In the genomic region with DNA sequence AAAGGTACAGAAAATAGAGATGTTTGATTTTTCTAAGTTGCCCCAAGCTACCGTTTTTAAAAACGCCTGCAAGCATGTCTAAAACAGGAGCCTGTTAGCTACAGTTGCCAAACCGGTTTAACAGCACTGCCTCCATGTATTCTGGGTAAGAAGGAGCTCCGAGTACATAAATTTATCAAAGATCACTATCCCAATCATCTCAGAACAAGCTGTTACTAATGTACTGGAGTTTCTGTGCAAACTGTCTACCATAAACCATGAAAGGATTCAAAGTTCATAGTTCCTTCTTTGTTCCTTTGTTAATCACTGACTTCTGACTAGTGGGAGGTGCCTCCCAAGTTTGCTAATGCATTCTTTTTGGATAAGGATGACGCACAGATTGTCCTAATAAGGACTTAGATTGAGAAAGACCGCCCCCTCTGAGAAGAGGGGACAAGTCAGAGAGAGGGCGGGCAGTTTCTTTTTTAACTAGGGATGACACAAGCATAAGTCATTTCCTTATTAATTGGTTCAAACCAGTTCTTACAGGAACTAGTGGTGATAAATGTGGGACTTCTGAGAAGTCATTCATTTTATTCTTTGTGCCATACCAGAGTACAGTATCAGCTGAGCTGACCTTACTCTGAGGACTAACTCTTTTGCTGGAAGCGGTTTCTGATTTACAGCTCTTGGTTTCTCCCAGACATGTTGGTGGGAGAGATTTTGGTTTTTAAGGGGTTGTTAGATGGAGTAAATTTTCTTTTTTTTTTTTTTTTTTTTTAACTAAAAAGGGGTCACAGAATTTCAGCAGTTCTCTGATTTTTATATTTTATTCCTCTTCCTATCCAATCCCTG, we compare ENCODE assay signal across 8 cellular contexts. TPM values are rescaled to one million over a fixed set of nuclear protein-coding genes. Genes with fewer than 3 reads are reported as not detected.
DNase-seq lines count a peak whose midpoint lies in the region; ATAC-seq, FAIRE-seq and TF ChIP-seq lines count a peak whose summit lies in the region.

No MANE protein-coding gene starts in this region.

- H3K9me3 ChIP-seq in A549: no peaks in the 10 kb centered on the region

- no peak; the same call in 1 of the 2 replicates for TF ChIP-seq POLR2A in A549 (IDR thresholded peaks at IDR 0.05; ENCODE audit: low read length)

- peaks cover 4% of the 10 kb centered on the region for H3K36me3 ChIP-seq in kidney epithelial cell (ENCODE audit: control insufficient read depth, insufficient read depth, low read length)

- CTCF ChIA-PET in A549 (lab: Yijun Ruan, JAX): interaction anchor here (1.0 to 12.7 kb wide), 5 partner anchors 9 to 88 kb away, joined by 3 to 244 read pairs (median 10); no protein-coding TSS in a partner anchor

- peak; percentile 91 for FAIRE-seq in A549 (lab: Jason Lieb, UNC)

- peak; percentile 74 to 82 for ATAC-seq in A549
- ATAC-seq in HG02759 (IDR thresholded peaks at IDR 0.05; ENCODE audit: unreplicated experiment): peak; percentile 79

- WGBS in A549 (ENCODE audit: missing lambda C conversion rate): under 1% methylated on average over 8 of the region's 8 CpGs

- peak overlapping the region; percentile 69 for H3K4me2 ChIP-seq in A549

- no peak for TF ChIP-seq CTCF in A549 (IDR thresholded peaks at IDR 0.05)
- TF ChIP-seq CTCF in GM13976 (IDR thresholded peaks at IDR 0.05; ENCODE audit: borderline replicate concordance, control extremely low read depth, extremely low read depth, insufficient read depth, missing control alignments): no peak
- TF ChIP-seq CTCF in choroid plexus epithelial cell (conservative IDR thresholded peaks at IDR 0.05; ENCODE audit: low read depth, low read length): no peak
- no peak for TF ChIP-seq CTCF in kidney epithelial cell (IDR thresholded peaks at IDR 0.05; ENCODE audit: insufficient read depth, low read length, poor library complexity, severe bottlenecking)

- peak overlapping the region; percentile 94 to 96 for H3K27ac ChIP-seq in A549

- H3K4me3 ChIP-seq in A549 (peak overlapping the region; percentile 57), choroid plexus epithelial cell (ENCODE audit: low read depth, low read length) (peak overlapping the region; percentile 83), kidney epithelial cell (ENCODE audit: low read depth, low read length) (peak overlapping the region; percentile 64)

- POLR2A ChIA-PET in A549 (lab: Yijun Ruan, JAX): interaction anchor here (0.6 to 13.6 kb wide), 25 partner anchors 9 to 130 kb away, joined by 3 to 610 read pairs (median 8); partner anchors contain the start of genes PTRH2, RNFT1 and VMP1

- in situ Hi-C loops in GM13976 (cut with MboI; ENCODE audit: low sequenced_read_pairs, unreplicated experiment): no loop called here

- peaks cover 29% of the 10 kb centered on the region for H3K4me1 ChIP-seq in A549

- no peaks in the 10 kb centered on the region for H3K27me3 ChIP-seq in kidney epithelial cell (ENCODE audit: control insufficient read depth, insufficient read depth, low read length)

- TF ChIP-seq RAD21 in A549 (conservative IDR thresholded peaks at IDR 0.05 in 1 of 2, IDR thresholded peaks at IDR 0.05 in 1 of 2): peak; percentile 10 to 59; a peak in 3 of 5 replicates

- DNase-seq in A549 (ENCODE audit: low read depth in 1 of 2, low spot score in 1 of 2) (peak; percentile 81 to 100), GM13976 (ENCODE audit: low spot score) (peak; percentile 66), NCI-H1105 (lab: John Stamatoyannopoulos, UW) (peak; percentile 55), T-helper 9 cell (peak; percentile 39), choroid plexus epithelial cell (ENCODE audit: low read depth) (peak; percentile 100), kidney epithelial cell (ENCODE audit: low read depth) (peak; percentile 100)
- DNase-seq in stimulated activated CD8-positive, alpha-beta memory T cell treated with anti-CD3 and anti-CD28 coated beads, Interleukin-4, amount 100 ng/mL, for 48 hours: peak; percentile 62

- peak; percentile 100 for TF ChIP-seq EP300 in A549 (IDR thresholded peaks at IDR 0.05)

TF ChIP-seq in A549, 52 proteins besides CTCF, POLR2A, EP300 and RAD21 (continues in another document):
- TF ChIP-seq FOSL2 (IDR thresholded peaks at IDR 0.05) (peak; percentile 98), FOSL2 (CRISPR knock-in tag; IDR thresholded peaks at IDR 0.05) (peak; percentile 98), BCL3 (IDR thresholded peaks at IDR 0.05) (peak; percentile 100), MAZ (IDR thresholded peaks at IDR 0.05; ENCODE audit: borderline replicate concordance, low read depth, low read length) (peak; percentile 60; the same call in 1 of the 2 replicates), TP53 (CRISPR knock-in tag; IDR thresholded peaks at IDR 0.05) (0 out of 2 replicates have a peak, but pooled peaks have one; percentile 76), CHD2 (IDR thresholded peaks at IDR 0.05; ENCODE audit: low read length, partially characterized antibody) (peak; percentile 51), CEBPB (IDR thresholded peaks at IDR 0.05) (peak; percentile 97 to 99), PHF8 (IDR thresholded peaks at IDR 0.05; ENCODE audit: borderline replicate concordance, low read depth) (no peak), JUNB (IDR thresholded peaks at IDR 0.05) (peak; percentile 99), SREBF2 (IDR thresholded peaks at IDR 0.05) (no peak), KDM1A (IDR thresholded peaks at IDR 0.05; ENCODE audit: low read depth) (no peak), RARB (CRISPR knock-in tag; IDR thresholded peaks at IDR 0.05) (peak; percentile 90), HEYL (CRISPR knock-in tag; IDR thresholded peaks at IDR 0.05) (no peak), HES2 (IDR thresholded peaks at IDR 0.05) (peak; percentile 92)
- TF ChIP-seq, protein P1, sequence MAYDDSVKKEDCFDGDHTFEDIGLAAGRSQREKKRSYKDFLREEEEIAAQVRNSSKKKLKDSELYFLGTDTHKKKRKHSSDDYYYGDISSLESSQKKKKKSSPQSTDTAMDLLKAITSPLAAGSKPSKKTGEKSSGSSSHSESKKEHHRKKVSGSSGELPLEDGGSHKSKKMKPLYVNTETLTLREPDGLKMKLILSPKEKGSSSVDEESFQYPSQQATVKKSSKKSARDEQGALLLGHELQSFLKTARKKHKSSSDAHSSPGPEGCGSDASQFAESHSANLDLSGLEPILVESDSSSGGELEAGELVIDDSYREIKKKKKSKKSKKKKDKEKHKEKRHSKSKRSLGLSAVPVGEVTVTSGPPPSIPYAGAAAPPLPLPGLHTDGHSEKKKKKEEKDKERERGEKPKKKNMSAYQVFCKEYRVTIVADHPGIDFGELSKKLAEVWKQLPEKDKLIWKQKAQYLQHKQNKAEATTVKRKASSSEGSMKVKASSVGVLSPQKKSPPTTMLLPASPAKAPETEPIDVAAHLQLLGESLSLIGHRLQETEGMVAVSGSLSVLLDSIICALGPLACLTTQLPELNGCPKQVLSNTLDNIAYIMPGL (CRISPR knock-in tag; IDR thresholded peaks at IDR 0.05; ENCODE audit: borderline replicate concordance): peak; percentile 99; the same call in 1 of the 2 replicates
- TF ChIP-seq, protein P2, sequence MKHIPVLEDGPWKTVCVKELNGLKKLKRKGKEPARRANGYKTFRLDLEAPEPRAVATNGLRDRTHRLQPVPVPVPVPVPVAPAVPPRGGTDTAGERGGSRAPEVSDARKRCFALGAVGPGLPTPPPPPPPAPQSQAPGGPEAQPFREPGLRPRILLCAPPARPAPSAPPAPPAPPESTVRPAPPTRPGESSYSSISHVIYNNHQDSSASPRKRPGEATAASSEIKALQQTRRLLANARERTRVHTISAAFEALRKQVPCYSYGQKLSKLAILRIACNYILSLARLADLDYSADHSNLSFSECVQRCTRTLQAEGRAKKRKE (CRISPR knock-in tag; IDR thresholded peaks at IDR 0.05; ENCODE audit: low read depth): peak; percentile 98
- TF ChIP-seq, protein P3, sequence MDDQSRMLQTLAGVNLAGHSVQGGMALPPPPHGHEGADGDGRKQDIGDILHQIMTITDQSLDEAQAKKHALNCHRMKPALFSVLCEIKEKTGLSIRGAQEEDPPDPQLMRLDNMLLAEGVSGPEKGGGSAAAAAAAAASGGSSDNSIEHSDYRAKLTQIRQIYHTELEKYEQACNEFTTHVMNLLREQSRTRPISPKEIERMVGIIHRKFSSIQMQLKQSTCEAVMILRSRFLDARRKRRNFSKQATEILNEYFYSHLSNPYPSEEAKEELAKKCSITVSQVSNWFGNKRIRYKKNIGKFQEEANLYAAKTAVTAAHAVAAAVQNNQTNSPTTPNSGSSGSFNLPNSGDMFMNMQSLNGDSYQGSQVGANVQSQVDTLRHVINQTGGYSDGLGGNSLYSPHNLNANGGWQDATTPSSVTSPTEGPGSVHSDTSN (IDR thresholded peaks at IDR 0.05): peak; percentile 86

RNA-seq across cellular contexts. Expression of gene TUBD1, which starts 55.2 kb away (rescaled TPM):
- 24.4 and 28.3 TPM in 2 replicates for polyA plus RNA-seq in A549 (2011; rRNA removed)
- polyA plus RNA-seq in A549 (2012; cell fraction: cytosol; rRNA removed): 9.0 and 10.4 TPM in 2 replicates
- polyA plus RNA-seq in A549 (2012; cell fraction: nucleus; rRNA removed): 3.6 and 4.7 TPM in 2 replicates
- 15.5 to 15.9 TPM (median 15.7 TPM) in 3 replicates for polyA plus RNA-seq in A549 (2017; fragmentation: RNase III; extraction: RNeasy Plus Mini Kit Qiagen cat#74134 plus additional on column Dnase treatment)
- polyA minus RNA-seq in A549 (2011; rRNA and poly(A)+ RNA removed): 27.4 and 33.7 TPM in 2 replicates
- 5.9 and 8.3 TPM in 2 replicates for total RNA-seq in kidney epithelial cell

RNA-seq across cellular contexts. Expression of gene RPS6KB1, which starts 55.3 kb away (rescaled TPM):
- 53.7 and 57.3 TPM in 2 replicates for polyA plus RNA-seq in A549 (2011; rRNA removed)
- 16.0 and 16.7 TPM in 2 replicates for polyA plus RNA-seq in A549 (2012; cell fraction: cytosol; rRNA removed)
- 11.6 and 25.0 TPM in 2 replicates for polyA plus RNA-seq in A549 (2012; cell fraction: nucleus; rRNA removed)
- polyA plus RNA-seq in A549 (2017; fragmentation: RNase III; extraction: RNeasy Plus Mini Kit Qiagen cat#74134 plus additional on column Dnase treatment): 67.3 to 81.7 TPM (median 69.4 TPM) in 3 replicates
- 35.0 and 37.4 TPM in 2 replicates for polyA minus RNA-seq in A549 (2011; rRNA and poly(A)+ RNA removed)
- total RNA-seq in kidney epithelial cell: 19.2 and 19.8 TPM in 2 replicates

Comparison
In these comparisons a context has a peak if more than half of its experiments do, and no peak if none do; other contexts are left out.
1. Peak in every context shown above with its lines: DNase-seq, ATAC-seq, H3K4me3 ChIP-seq and H3K27ac ChIP-seq.
2. DNase-seq: peak in every context shown above with its lines; median percentile 100 in choroid plexus epithelial cell; 100 in kidney epithelial cell; 90 in A549; 66 in GM13976; 62 in stimulated activated CD8-positive, alpha-beta memory T cell treated with anti-CD3 and anti-CD28 coated beads, Interleukin-4, amount 100 ng/mL, for 48 hours; 55 in NCI-H1105; 39 in T-helper 9 cell.